Comparison of ENCODE assay signal across 18 cellular contexts in the genomic region with DNA sequence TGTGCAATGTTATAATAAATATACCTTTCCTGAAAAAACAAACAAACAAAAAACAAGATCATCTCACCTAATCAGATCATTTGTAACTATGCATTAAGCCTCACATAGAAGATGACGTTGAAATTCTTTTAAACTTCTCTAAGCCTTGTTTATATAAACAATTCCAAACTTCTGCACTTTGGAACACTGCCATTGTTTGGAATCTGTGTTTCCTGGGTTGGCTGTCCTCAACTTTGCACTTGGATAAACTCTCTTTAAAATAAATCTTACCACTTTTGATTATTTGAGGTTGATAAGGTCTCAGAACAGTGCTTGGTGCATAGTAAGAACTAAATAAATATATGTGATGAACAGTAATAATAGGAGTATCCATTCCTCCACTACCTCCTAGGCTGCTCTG.
"Had no signal": no experiment of that assay in that cellular context is flagged by ENCODE, and none has a peak within 500 bp of the region (broad histone marks: within the 10 kb centered on the region; RNA-seq: fewer than 3 reads in every experiment).

No MANE protein-coding gene starts in this region.

- H3K27ac ChIP-seq: coronary artery, dorsolateral prefrontal cortex, epithelial cell of prostate, esophagus muscularis mucosa, gastroesophageal sphincter, spleen, testis, tibial nerve, upper lobe of right lung had no signal

- H3K9me3 ChIP-seq: esophagus muscularis mucosa, gastroesophageal sphincter, mucosa of descending colon, spleen, testis, tibial nerve, upper lobe of right lung had no signal

- H3K4me3 ChIP-seq: coronary artery, dorsolateral prefrontal cortex, esophagus muscularis mucosa, gastroesophageal sphincter, mucosa of descending colon, spleen, testis, tibial nerve, upper lobe of right lung had no signal

- H3K4me1 ChIP-seq: spleen, testis, upper lobe of right lung had no signal

- H3K36me3 ChIP-seq: esophagus muscularis mucosa, gastroesophageal sphincter, spleen, tibial nerve, upper lobe of right lung had no signal

- H3K27me3 ChIP-seq: esophagus muscularis mucosa, gastroesophageal sphincter, spleen, testis, tibial nerve, upper lobe of right lung had no signal

- DNase-seq: dorsolateral prefrontal cortex; effector CD8-positive, alpha-beta T cell; foreskin fibroblast; left colon; mucosa of descending colon; naive thymus-derived CD8-positive, alpha-beta T cell; posterior cingulate gyrus; spleen; stimulated activated CD4-positive, alpha-beta T cell treated with anti-CD3 and anti-CD28 coated beads, Interleukin-15, amount 100 ng/mL, for 24 hours; stimulated activated CD4-positive, alpha-beta T cell treated with anti-CD3 and anti-CD28 coated beads, Interleukin-1b, Interleukin-23, amount 100 ng/mL, for 48 hours; stimulated activated CD4-positive, alpha-beta T cell treated with anti-CD3 and anti-CD28 coated beads, Interleukin-4, amount 100 ng/mL, for 24 hours; testis; upper lobe of right lung had no signal
